9 cellular contexts compared by ENCODE assay signal in the genomic region with DNA sequence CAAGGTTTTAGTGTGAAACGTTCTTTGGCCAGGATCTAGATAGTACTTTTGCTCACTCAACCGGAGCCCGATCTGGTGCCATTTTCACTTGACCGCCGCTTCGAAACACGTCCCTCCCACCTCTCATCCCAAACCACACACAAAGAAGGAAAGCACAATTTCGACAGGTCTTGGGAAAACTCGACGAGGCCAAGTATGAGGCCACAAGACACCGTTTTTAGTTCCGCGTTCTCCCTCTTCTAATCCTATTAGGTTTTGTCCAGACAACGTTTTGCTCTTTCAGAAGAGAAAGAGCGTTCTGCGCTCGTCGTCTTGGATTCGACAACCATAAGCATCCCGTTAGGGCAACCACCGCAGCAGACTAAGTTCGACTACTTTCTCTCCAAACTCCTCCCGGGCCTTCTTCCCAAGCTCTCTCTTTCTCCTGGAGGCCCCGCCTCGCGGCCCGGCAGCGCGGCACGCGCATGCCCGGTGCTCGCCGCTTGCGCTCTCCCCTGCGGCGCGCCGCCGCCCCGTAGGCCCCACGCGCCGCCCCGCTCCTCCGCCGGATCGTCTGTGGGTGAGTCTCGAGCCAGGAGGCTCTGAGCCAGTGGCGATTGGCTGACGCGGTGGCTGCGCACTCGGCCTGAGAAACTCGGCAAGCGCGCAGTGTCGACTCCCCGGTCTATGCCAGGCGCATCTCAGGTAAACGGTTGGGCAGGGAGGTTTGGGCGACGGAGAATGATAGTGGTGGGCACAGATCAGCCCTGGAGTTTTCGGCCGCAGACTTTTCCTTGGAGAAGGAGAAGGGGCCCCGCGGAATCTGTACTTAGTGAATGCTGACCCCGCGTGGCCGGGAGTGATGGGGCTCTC. TPM values are rescaled to one million over a fixed set of nuclear protein-coding genes. Genes with fewer than 3 reads are reported as not detected.
DNase-seq lines count a peak whose midpoint lies in the region; ATAC-seq and TF ChIP-seq lines count a peak whose summit lies in the region.
"Had no signal": no experiment of that assay in that cellular context is flagged by ENCODE, and none has a peak within 500 bp of the region (broad histone marks: within the 10 kb centered on the region; RNA-seq: fewer than 3 reads in every experiment).

Gene MIPOL1 (plus strand): TSS at position 517 of the 852 bp plus-strand sequence. CDS start 49,952 bp downstream, outside the sequence.

- no peaks in the 10 kb centered on the region for H3K36me3 Mint-ChIP-seq in activated CD4-positive, alpha-beta T cell treated with anti-CD3 and anti-CD28 coated beads for 36 hours (ENCODE audit: low read depth)
- H3K36me3 Mint-ChIP-seq in activated T-helper 2 cell treated with anti-CD3 and anti-CD28 coated beads, Interferon-gamma antibody, Interleukin-2, Interleukin-4, amounts not matched to agents 10 μg/mL and 5 μg/mL and 100 μg/mL, durations not matched to agents 14 hours and 24 hours and 36 hours (ENCODE audit: low read depth) = no peaks in the 10 kb centered on the region
- peaks cover 5% of the 10 kb centered on the region for H3K36me3 Mint-ChIP-seq in natural killer cell treated with Interleukin-12 subunit alpha and Interleukin-12 subunit beta and Interleukin-15 and Interleukin-18, amount 100 ng/mL, for 72 hours

- H3K4me3 ChIP-seq in tibial artery = peak within 1 kb of the TSS; percentile 62 to 67
- H3K4me3 ChIP-seq: BLaER1 treated with 17β-estradiol and CSF1 and Interleukin-3, amounts not matched to agents 10 nM and 100 nM had no signal

- CTCF ChIA-PET in activated CD4-positive, alpha-beta T cell treated with anti-CD3 and anti-CD28 coated beads for 36 hours (lab: Charles Lee) = no interaction called here

- peak within 1 kb of the TSS; percentile 63 for H3K4me3 Mint-ChIP-seq in activated CD4-positive, alpha-beta T cell treated with anti-CD3 and anti-CD28 coated beads for 36 hours
- peak within 1 kb of the TSS; percentile 60 for H3K4me3 Mint-ChIP-seq in activated T-helper 2 cell treated with anti-CD3 and anti-CD28 coated beads, Interferon-gamma antibody, Interleukin-2, Interleukin-4, amounts not matched to agents 10 μg/mL and 5 μg/mL and 100 μg/mL, durations not matched to agents 14 hours and 24 hours and 36 hours (ENCODE audit: low read depth)
- peak within 1 kb of the TSS; percentile 55 for H3K4me3 Mint-ChIP-seq in natural killer cell treated with Interleukin-12 subunit alpha and Interleukin-12 subunit beta and Interleukin-15 and Interleukin-18, amount 100 ng/mL, for 72 hours

- H3K4me1 Mint-ChIP-seq in activated CD4-positive, alpha-beta T cell treated with anti-CD3 and anti-CD28 coated beads for 36 hours = peaks cover 11% of the 10 kb centered on the region
- no peaks in the 10 kb centered on the region for H3K4me1 Mint-ChIP-seq in activated T-helper 2 cell treated with anti-CD3 and anti-CD28 coated beads, Interferon-gamma antibody, Interleukin-2, Interleukin-4, amounts not matched to agents 10 μg/mL and 5 μg/mL and 100 μg/mL, durations not matched to agents 14 hours and 24 hours and 36 hours (ENCODE audit: low read depth)
- H3K4me1 Mint-ChIP-seq in natural killer cell treated with Interleukin-12 subunit alpha and Interleukin-12 subunit beta and Interleukin-15 and Interleukin-18, amount 100 ng/mL, for 72 hours (ENCODE audit: low read depth in 2 of 2) = peaks cover 0 to 3% of the 10 kb centered on the region in 2 donors

- peak; percentile 43 for DNase-seq in activated CD4-positive, alpha-beta T cell treated with anti-CD3 and anti-CD28 coated beads for 36 hours
- DNase-seq in activated CD4-positive, alpha-beta T cell treated with anti-CD3 and anti-CD28 coated beads for 1 hour = no peak
- peak; percentile 89 for DNase-seq in NCI-H345 (lab: John Stamatoyannopoulos, UW)
- no peak for DNase-seq in activated T-helper 2 cell treated with anti-CD3 and anti-CD28 coated beads, Interferon-gamma antibody, Interleukin-2, Interleukin-4, amounts not matched to agents 10 μg/mL and 5 μg/mL and 100 μg/mL, durations not matched to agents 14 hours and 24 hours and 36 hours (ENCODE audit: low spot score)
- peak; percentile 75 for DNase-seq in globus pallidus (ENCODE audit: low spot score)
- no peak for DNase-seq in natural killer cell treated with Interleukin-12 subunit alpha and Interleukin-12 subunit beta and Interleukin-15 and Interleukin-18, amount 100 ng/mL, for 72 hours (ENCODE audit: low spot score)
- peak; percentile 73 to 92 for DNase-seq in tibial artery

- no peaks in the 10 kb centered on the region for H3K9me3 ChIP-seq in tibial artery

- peak within 1 kb of the TSS; percentile 80 to 84 for H3K27ac ChIP-seq in tibial artery
- H3K27ac ChIP-seq: BLaER1 treated with 17β-estradiol and CSF1 and Interleukin-3, amounts not matched to agents 10 nM and 100 nM had no signal

- peaks cover 20% of the 10 kb centered on the region for H3K27me3 Mint-ChIP-seq in activated CD4-positive, alpha-beta T cell treated with anti-CD3 and anti-CD28 coated beads for 36 hours
- H3K27me3 Mint-ChIP-seq in activated T-helper 2 cell treated with anti-CD3 and anti-CD28 coated beads, Interferon-gamma antibody, Interleukin-2, Interleukin-4, amounts not matched to agents 10 μg/mL and 5 μg/mL and 100 μg/mL, durations not matched to agents 14 hours and 24 hours and 36 hours (ENCODE audit: low read depth) = peaks cover 13% of the 10 kb centered on the region
- peaks cover 0 to 9% of the 10 kb centered on the region in 2 donors for H3K27me3 Mint-ChIP-seq in natural killer cell treated with Interleukin-12 subunit alpha and Interleukin-12 subunit beta and Interleukin-15 and Interleukin-18, amount 100 ng/mL, for 72 hours

- peaks cover 2% of the 10 kb centered on the region for H3K9me3 Mint-ChIP-seq in activated CD4-positive, alpha-beta T cell treated with anti-CD3 and anti-CD28 coated beads for 36 hours (ENCODE audit: low read depth)
- no peaks in the 10 kb centered on the region for H3K9me3 Mint-ChIP-seq in activated T-helper 2 cell treated with anti-CD3 and anti-CD28 coated beads, Interferon-gamma antibody, Interleukin-2, Interleukin-4, amounts not matched to agents 10 μg/mL and 5 μg/mL and 100 μg/mL, durations not matched to agents 14 hours and 24 hours and 36 hours
- peaks cover 12% of the 10 kb centered on the region for H3K9me3 Mint-ChIP-seq in natural killer cell treated with Interleukin-12 subunit alpha and Interleukin-12 subunit beta and Interleukin-15 and Interleukin-18, amount 100 ng/mL, for 72 hours

- no peaks in the 10 kb centered on the region for H3K36me3 ChIP-seq in tibial artery
- H3K36me3 ChIP-seq: BLaER1 treated with 17β-estradiol and CSF1 and Interleukin-3, amounts not matched to agents 10 nM and 100 nM had no signal

- peak; percentile 14 to 21 for TF ChIP-seq CTCF in tibial artery (IDR thresholded peaks at IDR 0.05)

- H3K4me1 ChIP-seq in tibial artery = peaks cover 0 to 11% (median 2%) of the 10 kb centered on the region in 4 donors
- H3K4me1 ChIP-seq: BLaER1 treated with 17β-estradiol and CSF1 and Interleukin-3, amounts not matched to agents 10 nM and 100 nM had no signal

- H3K27me3 ChIP-seq in tibial artery = no peaks in the 10 kb centered on the region
- H3K27me3 ChIP-seq: BLaER1 treated with 17β-estradiol and CSF1 and Interleukin-3, amounts not matched to agents 10 nM and 100 nM had no signal

- no peak within 1 kb of the TSS for H3K27ac Mint-ChIP-seq in activated CD4-positive, alpha-beta T cell treated with anti-CD3 and anti-CD28 coated beads for 36 hours
- no peak within 1 kb of the TSS for H3K27ac Mint-ChIP-seq in activated T-helper 2 cell treated with anti-CD3 and anti-CD28 coated beads, Interferon-gamma antibody, Interleukin-2, Interleukin-4, amounts not matched to agents 10 μg/mL and 5 μg/mL and 100 μg/mL, durations not matched to agents 14 hours and 24 hours and 36 hours
- H3K27ac Mint-ChIP-seq in natural killer cell treated with Interleukin-12 subunit alpha and Interleukin-12 subunit beta and Interleukin-15 and Interleukin-18, amount 100 ng/mL, for 72 hours = no peak within 1 kb of the TSS

- peak; percentile 74 for ATAC-seq in activated CD4-positive, alpha-beta T cell treated with anti-CD3 and anti-CD28 coated beads for 36 hours
- peak; percentile 53 to 76 for ATAC-seq in natural killer cell treated with Interleukin-12 subunit alpha and Interleukin-12 subunit beta and Interleukin-15 and Interleukin-18, amount 100 ng/mL, for 72 hours
- no peak for ATAC-seq in HG03045 (IDR thresholded peaks at IDR 0.05; ENCODE audit: unreplicated experiment)

- intact Hi-C loops in activated CD4-positive, alpha-beta T cell treated with anti-CD3 and anti-CD28 coated beads for 36 hours (cut with DNase I, micrococcal nuclease) = no loop called here
- intact Hi-C loops in activated T-helper 2 cell treated with anti-CD3 and anti-CD28 coated beads, Interferon-gamma antibody, Interleukin-2, Interleukin-4, amounts not matched to agents 10 μg/mL and 5 μg/mL and 100 μg/mL, durations not matched to agents 14 hours and 24 hours and 36 hours (cut with micrococcal nuclease) = no loop called here
- intact Hi-C loops in tibial artery (cut with DNase I; ENCODE audit: low total_unique reads) = no loop called here

- POLR2A ChIA-PET in activated CD4-positive, alpha-beta T cell treated with anti-CD3 and anti-CD28 coated beads for 36 hours (lab: Charles Lee) = no interaction called here

RNA-seq across cellular contexts. Expression of gene MIPOL1, which starts in this region (rescaled TPM):
- total RNA-seq in activated CD4-positive, alpha-beta T cell treated with anti-CD3 and anti-CD28 coated beads for 36 hours = under 1 TPM in 1 of 2 experiments, not detected in 1; 0.09 TPM
- not detected in 2 replicates for total RNA-seq in activated T-helper 2 cell treated with anti-CD3 and anti-CD28 coated beads, Interferon-gamma antibody, Interleukin-2, Interleukin-4, amounts not matched to agents 10 μg/mL and 5 μg/mL and 100 μg/mL, durations not matched to agents 14 hours and 24 hours and 36 hours
- not detected for total RNA-seq in natural killer cell treated with Interleukin-12 subunit alpha and Interleukin-12 subunit beta and Interleukin-15 and Interleukin-18, amount 100 ng/mL, for 72 hours

Comparison
In these comparisons a context has a peak if more than half of its experiments do, and no peak if none do; other contexts are left out.
1. Peak in DNase-seq and ATAC-seq in activated CD4-positive, alpha-beta T cell treated with anti-CD3 and anti-CD28 coated beads for 36 hours; RNA of the gene not detected or under 1 TPM.
2. Peak in ATAC-seq in natural killer cell treated with Interleukin-12 subunit alpha and Interleukin-12 subunit beta and Interleukin-15 and Interleukin-18, amount 100 ng/mL, for 72 hours; RNA of the gene not detected or under 1 TPM.
3. DNase-seq: peak in NCI-H345 (single experiment), globus pallidus (single experiment) and tibial artery (2 of 2); none in activated CD4-positive, alpha-beta T cell treated with anti-CD3 and anti-CD28 coated beads for 1 hour (single experiment), activated T-helper 2 cell treated with anti-CD3 and anti-CD28 coated beads, Interferon-gamma antibody, Interleukin-2, Interleukin-4, amounts not matched to agents 10 μg/mL and 5 μg/mL and 100 μg/mL, durations not matched to agents 14 hours and 24 hours and 36 hours (single experiment) and natural killer cell treated with Interleukin-12 subunit alpha and Interleukin-12 subunit beta and Interleukin-15 and Interleukin-18, amount 100 ng/mL, for 72 hours (single experiment).
4. Peak in every context shown above with its lines, with median percentiles within 50 percentile points of each other: H3K4me3 Mint-ChIP-seq.